17 cellular contexts compared by ENCODE assay signal in the genomic region with DNA sequence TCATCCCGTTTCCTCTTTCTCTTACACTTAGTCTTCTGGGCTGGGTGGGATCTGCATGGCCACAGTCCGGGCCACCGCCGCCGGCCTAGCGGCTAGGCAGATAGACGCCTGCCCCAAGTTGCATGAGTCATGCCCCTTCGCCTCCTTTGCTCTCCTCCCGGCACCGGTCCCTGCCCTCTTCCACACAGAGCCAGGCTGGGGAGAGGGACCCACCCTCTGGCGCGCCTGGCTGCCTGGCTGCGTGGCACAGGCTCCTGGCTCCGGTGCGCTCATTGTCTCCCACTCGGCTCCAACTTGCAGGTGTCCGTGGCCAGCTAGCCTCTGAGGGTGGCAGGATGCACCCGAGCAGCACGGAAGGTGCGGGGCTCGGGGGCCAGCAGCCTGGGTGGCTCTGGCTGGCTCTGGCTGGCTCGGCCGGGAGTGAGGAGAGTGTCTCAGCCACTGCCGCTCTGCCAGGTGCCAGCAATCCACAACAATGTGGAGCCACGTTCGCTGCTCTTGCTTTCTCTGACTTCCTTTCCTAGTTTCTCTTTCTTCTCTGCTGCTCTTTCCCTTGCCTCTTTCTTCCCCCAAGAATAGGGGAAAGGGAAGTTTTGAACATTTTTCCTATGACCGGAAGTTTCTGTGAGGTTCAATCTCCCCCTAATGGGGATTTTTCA. TPM values are rescaled to one million over a fixed set of nuclear protein-coding genes. Genes with fewer than 3 reads are reported as not detected.
DNase-seq lines count a peak whose midpoint lies in the region; ATAC-seq and TF ChIP-seq lines count a peak whose summit lies in the region.
"Had no signal": no experiment of that assay in that cellular context is flagged by ENCODE, and none has a peak within 500 bp of the region (broad histone marks: within the 10 kb centered on the region; RNA-seq: fewer than 3 reads in every experiment).

No MANE protein-coding gene starts in this region.

- H3K27me3 Mint-ChIP-seq in natural killer cell (ENCODE audit: low read depth in 2 of 2) (no peaks in the 10 kb centered on the region), chondrocyte (ENCODE audit: low read depth) (no peaks in the 10 kb centered on the region), type B pancreatic cell (no peaks in the 10 kb centered on the region), progenitor cell of endocrine pancreas (no peaks in the 10 kb centered on the region)
- no peaks in the 10 kb centered on the region for H3K27me3 Mint-ChIP-seq in natural killer cell treated with Interleukin-12 subunit alpha and Interleukin-12 subunit beta and Interleukin-15 and Interleukin-18, amount 100 ng/mL, for 72 hours

- TF ChIP-seq RAD21 in neural cell (conservative IDR thresholded peaks at IDR 0.05), result no peak

- H3K9me2 ChIP-seq in neural cell (ENCODE audit: insufficient read depth, low read length), result no peaks in the 10 kb centered on the region

- H2AFZ ChIP-seq in neural cell (ENCODE audit: low read depth, low read length), result no peak overlapping the region
- H2AFZ ChIP-seq: GM23248 had no signal

- TF ChIP-seq CTCF in natural killer cell (IDR thresholded peaks at IDR 0.05) (no peak), chondrocyte (IDR thresholded peaks at IDR 0.05) (no peak), neural cell (IDR thresholded peaks at IDR 0.05; ENCODE audit: poor library complexity, severe bottlenecking) (no peak), type B pancreatic cell (conservative IDR thresholded peaks at IDR 0.05) (no peak), progenitor cell of endocrine pancreas (IDR thresholded peaks at IDR 0.05; ENCODE audit: unreplicated experiment) (no peak)

- peak overlapping the region; percentile 43 for H3K4me3 ChIP-seq in neural cell (ENCODE audit: low read length)
- H3K4me3 ChIP-seq: A549, GM23248, Peyer's patch had no signal

- DNase-seq in natural killer cell, result no peak
- DNase-seq in natural killer cell treated with Interleukin-12 subunit alpha and Interleukin-12 subunit beta and Interleukin-15 and Interleukin-18, amount 100 ng/mL, for 72 hours (ENCODE audit: low spot score), result no peak
- DNase-seq in chondrocyte (ENCODE audit: low spot score), result no peak
- no peak for DNase-seq in type B pancreatic cell (ENCODE audit: extremely low spot score, unreplicated experiment)
- DNase-seq in central memory CD4-positive, alpha-beta T cell, result no peak
- DNase-seq in progenitor cell of endocrine pancreas (ENCODE audit: low spot score, unreplicated experiment), result no peak
- DNase-seq in activated CD4-positive, alpha-beta T cell treated with anti-CD3 and anti-CD28 coated beads for 4 hours, result no peak
- DNase-seq: DMS79, GM23248, NCI-H1436, NCI-H2081 treated with DMSO at 0.1 percent for 48 hours, NCI-H524, Peyer's patch, Right ventricle myocardium superior had no signal

- no peak overlapping the region for H3K27ac ChIP-seq in neural cell (ENCODE audit: low read length)
- H3K27ac ChIP-seq: A549, GM23248, Peyer's patch had no signal

- no peak for ATAC-seq in natural killer cell
- no peak for ATAC-seq in natural killer cell treated with Interleukin-12 subunit alpha and Interleukin-12 subunit beta and Interleukin-15 and Interleukin-18, amount 100 ng/mL, for 72 hours
- ATAC-seq: A549 had no signal

- no peak overlapping the region for H3K4me2 ChIP-seq in neural cell (ENCODE audit: low read length)
- H3K4me2 ChIP-seq: A549 had no signal

- intact Hi-C loops in natural killer cell (cut with micrococcal nuclease), result no loop called here

- H3K27me3 ChIP-seq in neural cell (ENCODE audit: insufficient read depth, low read depth, low read length), result no peaks in the 10 kb centered on the region
- H3K27me3 ChIP-seq: Peyer's patch had no signal

- no peak overlapping the region for H3K9ac ChIP-seq in neural cell (ENCODE audit: low read length)
- H3K9ac ChIP-seq: GM23248 had no signal

- peaks cover 7 to 27% of the 10 kb centered on the region in 2 donors for H3K9me3 Mint-ChIP-seq in natural killer cell
- H3K9me3 Mint-ChIP-seq in natural killer cell treated with Interleukin-12 subunit alpha and Interleukin-12 subunit beta and Interleukin-15 and Interleukin-18, amount 100 ng/mL, for 72 hours, result peaks cover 24% of the 10 kb centered on the region
- H3K9me3 Mint-ChIP-seq in chondrocyte (ENCODE audit: low read depth), result peaks cover 33% of the 10 kb centered on the region
- peaks cover 17% of the 10 kb centered on the region for H3K9me3 Mint-ChIP-seq in type B pancreatic cell
- H3K9me3 Mint-ChIP-seq in progenitor cell of endocrine pancreas (ENCODE audit: low read depth), result peaks cover 47% of the 10 kb centered on the region

- H3K79me2 ChIP-seq in neural cell (replicated peaks; ENCODE audit: insufficient read depth, low read length), result peaks cover 24% of the 10 kb centered on the region

- H4K20me1 ChIP-seq in neural cell (ENCODE audit: insufficient read depth), result no peaks in the 10 kb centered on the region

- TF ChIP-seq EP300 in neural cell (conservative IDR thresholded peaks at IDR 0.05; ENCODE audit: poor library complexity, severe bottlenecking), result no peak

- H3K4me3 Mint-ChIP-seq in natural killer cell (peak overlapping the region; percentile 7), chondrocyte (ENCODE audit: unreplicated experiment) (peak overlapping the region; percentile 74), type B pancreatic cell (peak overlapping the region; percentile 37), progenitor cell of endocrine pancreas (ENCODE audit: low read depth) (no peak overlapping the region)
- no peak overlapping the region for H3K4me3 Mint-ChIP-seq in natural killer cell treated with Interleukin-12 subunit alpha and Interleukin-12 subunit beta and Interleukin-15 and Interleukin-18, amount 100 ng/mL, for 72 hours

- H3K4me1 Mint-ChIP-seq in natural killer cell, result peaks cover 27 to 29% of the 10 kb centered on the region in 2 donors
- H3K4me1 Mint-ChIP-seq in natural killer cell treated with Interleukin-12 subunit alpha and Interleukin-12 subunit beta and Interleukin-15 and Interleukin-18, amount 100 ng/mL, for 72 hours (ENCODE audit: low read depth in 2 of 2), result peaks cover 21 to 34% of the 10 kb centered on the region in 2 donors
- H3K4me1 Mint-ChIP-seq in chondrocyte (ENCODE audit: low read depth), result peaks cover 59% of the 10 kb centered on the region
- peaks cover 13% of the 10 kb centered on the region for H3K4me1 Mint-ChIP-seq in type B pancreatic cell (ENCODE audit: unreplicated experiment)
- peaks cover 7% of the 10 kb centered on the region for H3K4me1 Mint-ChIP-seq in progenitor cell of endocrine pancreas (ENCODE audit: low read depth)

- H3K27ac Mint-ChIP-seq in natural killer cell, result no peak overlapping the region
- no peak overlapping the region for H3K27ac Mint-ChIP-seq in natural killer cell treated with Interleukin-12 subunit alpha and Interleukin-12 subunit beta and Interleukin-15 and Interleukin-18, amount 100 ng/mL, for 72 hours
- peak overlapping the region; percentile 98 for H3K27ac Mint-ChIP-seq in chondrocyte (ENCODE audit: unreplicated experiment)
- H3K27ac Mint-ChIP-seq in type B pancreatic cell, result no peak overlapping the region
- no peak overlapping the region for H3K27ac Mint-ChIP-seq in progenitor cell of endocrine pancreas

- no peaks in the 10 kb centered on the region for H3K36me3 ChIP-seq in neural cell (ENCODE audit: insufficient read depth, low read length)

- H3K36me3 Mint-ChIP-seq in natural killer cell (peaks cover 31% of the 10 kb centered on the region), chondrocyte (ENCODE audit: low read depth) (peaks cover 40% of the 10 kb centered on the region), type B pancreatic cell (peaks cover 72% of the 10 kb centered on the region), progenitor cell of endocrine pancreas (ENCODE audit: insufficient read depth) (peaks cover 75% of the 10 kb centered on the region)
- peaks cover 76% of the 10 kb centered on the region for H3K36me3 Mint-ChIP-seq in natural killer cell treated with Interleukin-12 subunit alpha and Interleukin-12 subunit beta and Interleukin-15 and Interleukin-18, amount 100 ng/mL, for 72 hours

- no peaks in the 10 kb centered on the region for H3K9me3 ChIP-seq in neural cell (ENCODE audit: low read length)

- no peaks in the 10 kb centered on the region for H3F3A ChIP-seq in neural cell (ENCODE audit: insufficient read depth, low read length, poor library complexity, severe bottlenecking)

TF ChIP-seq in neural cell, 6 proteins besides CTCF, POLR2A, EP300 and RAD21 (continues in another document):
- TF ChIP-seq MXI1 (conservative IDR thresholded peaks at IDR 0.05; ENCODE audit: poor library complexity, severe bottlenecking) (no peak), SMC3 (conservative IDR thresholded peaks at IDR 0.05; ENCODE audit: poor library complexity) (no peak), TAF1 (IDR thresholded peaks at IDR 0.05; ENCODE audit: low read depth) (no peak), EZH2 (IDR thresholded peaks at IDR 0.05; ENCODE audit: borderline replicate concordance, insufficient read depth, low read length, poor library complexity, severe bottlenecking) (no peak), POLR2AphosphoS5 (IDR thresholded peaks at IDR 0.05) (no peak)

RNA-seq across cellular contexts. Expression of a gene that starts 22.4 kb away (rescaled TPM):
- total RNA-seq in natural killer cell (10 to 100 TPM in 2 of 3 donors, 1 to 10 TPM in 1; 7.0 to 10.8 (median 10.5) TPM), chondrocyte (12.9 to 16.9 TPM (median 13.0 TPM) in 3 replicates), type B pancreatic cell (ENCODE audit: low replicate concordance) (22.7 and 27.6 TPM in 2 replicates), progenitor cell of endocrine pancreas (33.3 and 33.6 TPM in 2 replicates)
- total RNA-seq in natural killer cell treated with Interleukin-12 subunit alpha and Interleukin-12 subunit beta and Interleukin-15 and Interleukin-18, amount 100 ng/mL, for 72 hours, result 10 to 100 TPM; 12.1 to 12.2 TPM
- polyA plus RNA-seq in neural cell, result 9.0 and 12.8 TPM in 2 replicates
- 9.5 and 11.0 TPM in 2 replicates for polyA minus RNA-seq in neural cell

RNA-seq across cellular contexts. Expression of a gene that starts 51.8 kb away (rescaled TPM):
- total RNA-seq in natural killer cell, result 10 to 100 TPM; 16.5 to 61.3 (median 42.2) TPM
- total RNA-seq in natural killer cell treated with Interleukin-12 subunit alpha and Interleukin-12 subunit beta and Interleukin-15 and Interleukin-18, amount 100 ng/mL, for 72 hours, result 10 to 100 TPM; 17.3 to 40.0 TPM
- not detected in 3 replicates for total RNA-seq in chondrocyte
- not detected in 2 replicates for polyA plus RNA-seq in neural cell
- polyA minus RNA-seq in neural cell, result not detected in 2 replicates
- not detected in 2 replicates for total RNA-seq in type B pancreatic cell (ENCODE audit: low replicate concordance)
- not detected in 2 replicates for total RNA-seq in progenitor cell of endocrine pancreas
- total RNA-seq: G401, GM23248 had no signal

Comparison
In these comparisons a context has a peak if more than half of its experiments do, and no peak if none do; other contexts are left out.
1. H3K4me3 Mint-ChIP-seq: peak in natural killer cell (single experiment), chondrocyte (single experiment) and type B pancreatic cell (single experiment); none in natural killer cell treated with Interleukin-12 subunit alpha and Interleukin-12 subunit beta and Interleukin-15 and Interleukin-18, amount 100 ng/mL, for 72 hours (single experiment) and progenitor cell of endocrine pancreas (single experiment).
2. RNA of a gene that starts 51.8 kb away (total RNA-seq): 16.5 to 61.3 TPM in natural killer cell and 17.3 to 40.0 TPM in natural killer cell treated with Interleukin-12 subunit alpha and Interleukin-12 subunit beta and Interleukin-15 and Interleukin-18, amount 100 ng/mL, for 72 hours; not detected in type B pancreatic cell, not detected in chondrocyte and not detected in progenitor cell of endocrine pancreas; every median in the first group is over 10 times any median in the second.